ENCODE assay signal across 12 cellular contexts in genomic region chr10:32077896-32078295, GRCh38. TPM values are rescaled to one million over a fixed set of nuclear protein-coding genes. Genes with fewer than 3 reads are reported as not detected.
DNase-seq lines count a peak whose midpoint lies in the region; TF ChIP-seq lines count a peak whose summit lies in the region.
"Had no signal": no experiment of that assay in that cellular context is flagged by ENCODE, and none has a peak within 500 bp of the region (broad histone marks: within the 10 kb centered on the region; RNA-seq: fewer than 3 reads in every experiment).

No MANE protein-coding gene starts in this region.

- H3K9ac ChIP-seq in mesenchymal stem cell (ENCODE audit: low read length), result peak overlapping the region; percentile 28

- H2AFZ ChIP-seq in mesenchymal stem cell (ENCODE audit: low read depth, low read length), result no peak overlapping the region

- H3K27me3 ChIP-seq in esophagus muscularis mucosa (no peaks in the 10 kb centered on the region), mesenchymal stem cell (ENCODE audit: control insufficient read depth in 1 of 2, insufficient read depth in 1 of 2, low read length in 2 of 2) (no peaks in the 10 kb centered on the region)
- H3K27me3 ChIP-seq: pancreas had no signal

- H3K4me1 ChIP-seq in esophagus muscularis mucosa, result peaks cover 3 to 15% (median 9%) of the 10 kb centered on the region in 4 donors
- H3K4me1 ChIP-seq in mesenchymal stem cell (ENCODE audit: control insufficient read depth, insufficient read depth, low read depth, low read length), result peaks cover 3% of the 10 kb centered on the region
- H3K4me1 ChIP-seq: pancreas had no signal

- peak overlapping the region; percentile 59 for H4K8ac ChIP-seq in mesenchymal stem cell (ENCODE audit: low read length)

- no peaks in the 10 kb centered on the region for H3K36me3 ChIP-seq in esophagus muscularis mucosa
- no peaks in the 10 kb centered on the region for H3K36me3 ChIP-seq in mesenchymal stem cell (ENCODE audit: control insufficient read depth in 1 of 2, insufficient read depth in 2 of 2, low read depth in 1 of 2, low read length in 2 of 2)
- H3K36me3 ChIP-seq: pancreas had no signal

- H2BK12ac ChIP-seq in mesenchymal stem cell (ENCODE audit: low read length in 2 of 2), result peak overlapping the region in 1 of 2 experiments; percentile 71

- H3K9me3 ChIP-seq in esophagus muscularis mucosa, result no peaks in the 10 kb centered on the region
- no peaks in the 10 kb centered on the region for H3K9me3 ChIP-seq in mesenchymal stem cell (ENCODE audit: control insufficient read depth, low read length)
- H3K9me3 ChIP-seq: pancreas had no signal

- TF ChIP-seq CTCF in esophagus muscularis mucosa (IDR thresholded peaks at IDR 0.05), result no peak

- no peak overlapping the region for H3K4ac ChIP-seq in mesenchymal stem cell (ENCODE audit: low read depth in 1 of 2, low read length in 2 of 2)

- intact Hi-C loops in esophagus muscularis mucosa (cut with DNase I), result no loop called here

- no peak overlapping the region for H2AK5ac ChIP-seq in mesenchymal stem cell (ENCODE audit: low read length, severe bottlenecking)

- H3K18ac ChIP-seq in mesenchymal stem cell (ENCODE audit: low read depth in 1 of 2, low read length in 2 of 2), result peak overlapping the region in 1 of 2 experiments; percentile 22

- no peak overlapping the region for H3K23ac ChIP-seq in mesenchymal stem cell (ENCODE audit: low read length in 2 of 2)

- 43% methylated on average over 4 of the region's 4 CpGs for WGBS in esophagus muscularis mucosa
- 17% methylated on average over 3 of the region's 4 CpGs for WGBS in mesenchymal stem cell

- TF ChIP-seq EP300 in esophagus muscularis mucosa (IDR thresholded peaks at IDR 0.05), result no peak

- no peak overlapping the region for H2BK15ac ChIP-seq in mesenchymal stem cell (ENCODE audit: low read depth, poor library complexity, severe bottlenecking)

- no peak overlapping the region for H3K27ac ChIP-seq in esophagus muscularis mucosa (replicated peaks in 1 of 4)
- no peak overlapping the region for H3K27ac ChIP-seq in mesenchymal stem cell (ENCODE audit: low read length, poor library complexity, severe bottlenecking)
- H3K27ac ChIP-seq: pancreas had no signal

- TF ChIP-seq POLR2A in esophagus muscularis mucosa (IDR thresholded peaks at IDR 0.05; ENCODE audit: low read depth), result no peak

- H3K14ac ChIP-seq in mesenchymal stem cell (ENCODE audit: low read length in 2 of 2), result no peak overlapping the region

- H3K79me1 ChIP-seq in mesenchymal stem cell (replicated peaks; ENCODE audit: low read length, poor library complexity, severe bottlenecking), result no peaks in the 10 kb centered on the region

- H2BK5ac ChIP-seq in mesenchymal stem cell (ENCODE audit: low read depth, low read length, poor library complexity, severe bottlenecking), result no peak overlapping the region

- H2BK120ac ChIP-seq in mesenchymal stem cell (ENCODE audit: low read depth, low read length), result no peak overlapping the region

- no peak overlapping the region for H3K4me3 ChIP-seq in esophagus muscularis mucosa
- H3K4me3 ChIP-seq in mesenchymal stem cell (ENCODE audit: insufficient read depth in 1 of 2, low read depth in 1 of 2, low read length in 2 of 2), result peak overlapping the region in 1 of 2 experiments; percentile 20
- H3K4me3 ChIP-seq: pancreas had no signal

- DNase-seq in AG20443 (ENCODE audit: low spot score) (peak; percentile 90), NCI-H460 (ENCODE audit: extremely low read depth, low read depth) (peak; percentile 69), esophagus muscularis mucosa (ENCODE audit: extremely low spot score) (peak; percentile 53), mesenchymal stem cell (peak; percentile 89), SKM-1 (lab: John Stamatoyannopoulos, UW; ENCODE audit: unreplicated experiment) (no peak), GDM1 (lab: John Stamatoyannopoulos, UW) (no peak), NCI-H774 (lab: John Stamatoyannopoulos, UW) (no peak)
- DNase-seq in stimulated activated CD4-positive, alpha-beta T cell treated with anti-CD3 and anti-CD28 coated beads, Interleukin-1b, Interleukin-23, amount 100 ng/mL, for 48 hours, result no peak
- DNase-seq: activated T-cell treated with anti-CD3 and anti-CD28 coated beads, Interleukin-2, amount 50 U/mL, for 24 hours; MV-4-11; NCI-H82; pancreas had no signal

- H3K4me2 ChIP-seq in mesenchymal stem cell (ENCODE audit: low read length, poor library complexity, severe bottlenecking), result no peak overlapping the region

- H4K91ac ChIP-seq in mesenchymal stem cell (ENCODE audit: low read length), result no peak overlapping the region

RNA-seq across cellular contexts. Expression of gene KIF5B, which starts 21.7 kb away (rescaled TPM):
- total RNA-seq in NCI-H460 (2014; rRNA removed; shearing (Covaris generic)), result 115 and 135 TPM in 2 replicates
- polyA plus RNA-seq in NCI-H460 (2014; cell fraction: nucleus; rRNA removed), result 38.8 and 56.5 TPM in 2 replicates
- 100 to 1,000 TPM; 253 to 317 (median 298) TPM for total RNA-seq in esophagus muscularis mucosa
- polyA plus RNA-seq in mesenchymal stem cell (2013, experiment 1 of 2), result 87.3 TPM
- 89.5 TPM for polyA plus RNA-seq in mesenchymal stem cell (2013, experiment 2 of 2)

Comparison
In these comparisons a context has a peak if more than half of its experiments do, and no peak if none do; other contexts are left out.
1. DNase-seq: peak in AG20443 (single experiment), NCI-H460 (single experiment), esophagus muscularis mucosa (single experiment) and mesenchymal stem cell (single experiment); none in stimulated activated CD4-positive, alpha-beta T cell treated with anti-CD3 and anti-CD28 coated beads, Interleukin-1b, Interleukin-23, amount 100 ng/mL, for 48 hours (single experiment), SKM-1 (single experiment), GDM1 (single experiment) and NCI-H774 (single experiment).